ENCODE assay signal across 18 cellular contexts in genomic region chr3:105967117-105967516, GRCh38.
DNase-seq lines count a peak whose midpoint lies in the region; ATAC-seq, FAIRE-seq and TF ChIP-seq lines count a peak whose summit lies in the region.
"Had no signal": no experiment of that assay in that cellular context is flagged by ENCODE, and none has a peak within 500 bp of the region (broad histone marks: within the 10 kb centered on the region; RNA-seq: fewer than 3 reads in every experiment).

No MANE protein-coding gene starts in this region.

- intact Hi-C loops in IMR-90 (cut with micrococcal nuclease): no loop called here

- 0 out of 2 replicates have a peak overlapping the region, but pooled peaks have one; percentile 31 for H3K4me2 ChIP-seq in IMR-90 (ENCODE audit: low read depth, low read length)
- no peak overlapping the region for H3K4me2 ChIP-seq in astrocyte (ENCODE audit: low read length)
- no peak overlapping the region for H3K4me2 ChIP-seq in hepatocyte

- H2AFZ ChIP-seq in IMR-90 (replicated peaks; ENCODE audit: low read length, poor library complexity) (no peak overlapping the region), astrocyte (ENCODE audit: low read depth, low read length) (no peak overlapping the region), hepatocyte (no peak overlapping the region)

- no peak overlapping the region for H4K5ac ChIP-seq in IMR-90 (ENCODE audit: low read depth, low read length)

- no peak overlapping the region for H2BK15ac ChIP-seq in IMR-90 (ENCODE audit: low read depth, low read length)

- H3K18ac ChIP-seq in IMR-90 (ENCODE audit: low read depth, low read length): peak overlapping the region; percentile 41; the same call in 1 of the 2 replicates

- H2AK9ac ChIP-seq in IMR-90 (replicated peaks; ENCODE audit: low read depth, low read length, poor library complexity): no peak overlapping the region

- H3K36me3 Mint-ChIP-seq in astrocyte (ENCODE audit: low read depth, unreplicated experiment): peaks cover 3% of the 10 kb centered on the region

- H3K14ac ChIP-seq in IMR-90 (replicated peaks; ENCODE audit: low read depth, low read length): no peak overlapping the region

- no peak overlapping the region for H3K4me3 ChIP-seq in AG09309 (ENCODE audit: control insufficient read depth, low read depth, low read length)
- H3K4me3 ChIP-seq in IMR-90 (ENCODE audit: insufficient read depth, low read depth, low read length): no peak overlapping the region
- no peak overlapping the region for H3K4me3 ChIP-seq in astrocyte (ENCODE audit: insufficient read depth, low read depth, low read length)
- H3K4me3 ChIP-seq in hepatocyte: no peak overlapping the region
- H3K4me3 ChIP-seq: lung had no signal

- no peak overlapping the region for H3K4ac ChIP-seq in IMR-90 (ENCODE audit: low read depth, low read length)

- H3K4me3 Mint-ChIP-seq in astrocyte (ENCODE audit: unreplicated experiment): no peak overlapping the region
- H3K4me3 Mint-ChIP-seq: activated CD8-positive, alpha-beta T cell treated with anti-CD3 and anti-CD28 coated beads, Interleukin-2, amount 10 ng/mL, durations not matched to agents 7 days and 5 days; brain had no signal

- ATAC-seq in IMR-90 (ENCODE audit: low read depth) (peak; percentile 42), HG02884 (IDR thresholded peaks at IDR 0.05; ENCODE audit: unreplicated experiment) (no peak)
- ATAC-seq: activated CD8-positive, alpha-beta T cell treated with anti-CD3 and anti-CD28 coated beads, Interleukin-2, amount 10 ng/mL, durations not matched to agents 7 days and 5 days had no signal

- H3K27me3 ChIP-seq in IMR-90 (ENCODE audit: control insufficient read depth, insufficient read depth, low read length) (no peaks in the 10 kb centered on the region), astrocyte (ENCODE audit: insufficient read depth, low read length) (no peaks in the 10 kb centered on the region), hepatocyte (no peaks in the 10 kb centered on the region)
- H3K27me3 ChIP-seq: neutrophil had no signal

- no peaks in the 10 kb centered on the region for H3K36me3 ChIP-seq in IMR-90 (ENCODE audit: control insufficient read depth, insufficient read depth, low read length)
- no peaks in the 10 kb centered on the region for H3K36me3 ChIP-seq in astrocyte (ENCODE audit: insufficient read depth, low read length)
- H3K36me3 ChIP-seq in hepatocyte (replicated peaks; ENCODE audit: insufficient read depth, low read depth): no peaks in the 10 kb centered on the region
- H3K36me3 ChIP-seq: neutrophil had no signal

- H2BK120ac ChIP-seq in IMR-90 (ENCODE audit: low read depth, low read length): no peak overlapping the region

- H3K4me1 Mint-ChIP-seq in astrocyte (ENCODE audit: low read depth, unreplicated experiment): no peaks in the 10 kb centered on the region

- H3K9me3 Mint-ChIP-seq in astrocyte (ENCODE audit: unreplicated experiment): peaks cover 12% of the 10 kb centered on the region

- BruUV-seq in IMR-90 (replicated peaks; lab: Mats Ljungman, UMichigan): no TSS peak

- CTCF ChIA-PET in IMR-90 (lab: Yijun Ruan, JAX): no interaction called here

- TF ChIP-seq POLR2A in IMR-90 (IDR thresholded peaks at IDR 0.05; ENCODE audit: low read depth, low read length): no peak

- H3K9me3 ChIP-seq in IMR-90 (ENCODE audit: control insufficient read depth, insufficient read depth, low read length) (peaks cover 8% of the 10 kb centered on the region), astrocyte (ENCODE audit: insufficient read depth, low read depth, low read length) (no peaks in the 10 kb centered on the region), hepatocyte (ENCODE audit: low read depth) (no peaks in the 10 kb centered on the region)
- H3K9me3 ChIP-seq: neutrophil had no signal

- H3K56ac ChIP-seq in IMR-90 (ENCODE audit: extremely low read depth, insufficient read depth, low read length): no peak overlapping the region

- H3K79me1 ChIP-seq in IMR-90 (ENCODE audit: low read depth in 1 of 2, low read length in 2 of 2): no peaks in the 10 kb centered on the region

- TF ChIP-seq CTCF in AG09309 (IDR thresholded peaks at IDR 0.05; ENCODE audit: control insufficient read depth, insufficient read depth, low read depth, low read length, missing control alignments) (no peak), IMR-90 (conservative IDR thresholded peaks at IDR 0.05; ENCODE audit: low read depth, low read length) (no peak), astrocyte (IDR thresholded peaks at IDR 0.05; ENCODE audit: insufficient read depth, low read depth, low read length) (no peak), hepatocyte (IDR thresholded peaks at IDR 0.05; ENCODE audit: poor library complexity) (no peak)

- peak; percentile 5 for FAIRE-seq in astrocyte (lab: Jason Lieb, UNC)

- H2BK20ac ChIP-seq in IMR-90 (ENCODE audit: low read depth, low read length): no peak overlapping the region

- H2BK5ac ChIP-seq in IMR-90 (ENCODE audit: low read depth, low read length, poor library complexity, severe bottlenecking): no peak overlapping the region

- no peak overlapping the region for H4K91ac ChIP-seq in IMR-90 (ENCODE audit: insufficient read depth, low read depth, low read length)

- H3K27ac ChIP-seq in IMR-90 (ENCODE audit: insufficient read depth, low read length) (no peak overlapping the region), astrocyte (ENCODE audit: low read depth, low read length) (no peak overlapping the region), hepatocyte (no peak overlapping the region)
- H3K27ac ChIP-seq: neutrophil had no signal

- H3K9ac ChIP-seq in IMR-90 (ENCODE audit: low read depth, low read length) (no peak overlapping the region), astrocyte (ENCODE audit: low read length) (no peak overlapping the region)

- no peaks in the 10 kb centered on the region for H3K9me2 ChIP-seq in hepatocyte (replicated peaks; ENCODE audit: insufficient read depth)

- no peak overlapping the region for H4K8ac ChIP-seq in IMR-90 (ENCODE audit: low read depth in 2 of 2, low read length in 2 of 2)

- no peak overlapping the region for H3K27ac Mint-ChIP-seq in astrocyte (ENCODE audit: unreplicated experiment)
- H3K27ac Mint-ChIP-seq: activated CD8-positive, alpha-beta T cell treated with anti-CD3 and anti-CD28 coated beads, Interleukin-2, amount 10 ng/mL, durations not matched to agents 7 days and 5 days had no signal

- H3K79me2 ChIP-seq in astrocyte (ENCODE audit: insufficient read depth, low read length) (no peaks in the 10 kb centered on the region), hepatocyte (no peaks in the 10 kb centered on the region)

- H3K9me1 ChIP-seq in IMR-90 (ENCODE audit: insufficient read depth, low read length): 0 out of 2 replicates have a peak, but pooled peaks cover 3% of the 10 kb centered on the region

- dilution Hi-C loops in IMR-90 (cut with HindIII; ENCODE audit: low sequenced_read_pairs, unreplicated experiment): no loop called here

- in situ Hi-C loops in IMR-90 (cut with MboI; ENCODE audit: low sequenced_read_pairs): no loop called here

- H4K20me1 ChIP-seq in IMR-90 (ENCODE audit: insufficient read depth, low read length) (no peaks in the 10 kb centered on the region), astrocyte (ENCODE audit: insufficient read depth, low read length) (no peaks in the 10 kb centered on the region), hepatocyte (ENCODE audit: insufficient read depth, poor library complexity, severe bottlenecking) (no peaks in the 10 kb centered on the region)

- no peaks in the 10 kb centered on the region for H3K27me3 Mint-ChIP-seq in astrocyte (ENCODE audit: low read depth, unreplicated experiment)

- H3K23ac ChIP-seq in IMR-90 (ENCODE audit: low read depth, low read length): no peak overlapping the region

- no peak overlapping the region for H2AK5ac ChIP-seq in IMR-90 (ENCODE audit: low read depth, low read length)

- no CpG with 5 or more reads among the region's 1 CpG for WGBS in IMR-90 (ENCODE audit: extremely low coverage in 2 of 2, insufficient read length in 1 of 2), 2 experiments
- 36% methylated on average over 1 of the region's 1 CpG for WGBS in hepatocyte (ENCODE audit: low lambda C conversion rate, missing lambda C conversion rate)

- POLR2A ChIA-PET in IMR-90 (lab: Charles Lee; ENCODE audit: unreplicated experiment): no interaction called here

- no peak for TF ChIP-seq RAD21 in IMR-90 (IDR thresholded peaks at IDR 0.05; ENCODE audit: low read length)

- DNase-seq in AG09309 (ENCODE audit: low read depth) (peak; percentile 35), IMR-90 (peak; percentile 42), astrocyte (ENCODE audit: low read depth) (peak; percentile 63), hepatocyte (ENCODE audit: low spot score) (peak; percentile 18), H4 (ENCODE audit: low spot score) (no peak), DMS114 treated with DMSO at 0.1 percent for 48 hours (lab: John Stamatoyannopoulos, UW; ENCODE audit: unreplicated experiment) (no peak)
- no peak for DNase-seq in stimulated activated CD4-positive, alpha-beta T cell treated with anti-CD3 and anti-CD28 coated beads, Interleukin-2, amount 100 ng/mL, for 48 hours
- DNase-seq: activated CD8-positive, alpha-beta T cell treated with anti-CD3 and anti-CD28 coated beads, Interleukin-2, amount 10 ng/mL, durations not matched to agents 7 days and 5 days; activated effector memory CD4-positive, alpha-beta T cell treated with Interleukin-2 at 50 U/mL for 16 hours; AML-193; DMS 273 treated with DMSO at 0.1 percent for 48 hours; NCI-H187; NCI-H774; SHP77 treated with DMSO at 0.1 percent for 48 hours had no signal

- H3K4me1 ChIP-seq in IMR-90 (ENCODE audit: control insufficient read depth, insufficient read depth, low read length): peaks cover 5% of the 10 kb centered on the region
- peaks cover 9% of the 10 kb centered on the region for H3K4me1 ChIP-seq in astrocyte (ENCODE audit: insufficient read depth, low read length)
- H3K4me1 ChIP-seq in hepatocyte (ENCODE audit: insufficient read depth): no peaks in the 10 kb centered on the region

TF ChIP-seq in IMR-90, 13 proteins besides CTCF, POLR2A, EP300 and RAD21 (continues in another document):
- TF ChIP-seq FOS (IDR thresholded peaks at IDR 0.05; ENCODE audit: low read depth, low read length) (no peak), MAZ (IDR thresholded peaks at IDR 0.05; ENCODE audit: borderline replicate concordance, low read depth, low read length) (no peak), USF2 (IDR thresholded peaks at IDR 0.05; ENCODE audit: low read depth, low read length) (no peak), CHD1 (IDR thresholded peaks at IDR 0.05; ENCODE audit: low read depth, low read length) (no peak), RFX5 (IDR thresholded peaks at IDR 0.05; ENCODE audit: low read depth, low read length) (no peak), CEBPB (IDR thresholded peaks at IDR 0.05; ENCODE audit: low read depth, low read length) (no peak), NFE2L2 (IDR thresholded peaks at IDR 0.05; ENCODE audit: low read depth, low read length) (no peak), SMC3 (IDR thresholded peaks at IDR 0.05; ENCODE audit: low read depth, low read length) (no peak)

Comparison
In these comparisons a context has a peak if more than half of its experiments do, and no peak if none do; other contexts are left out.
1. DNase-seq: peak in AG09309 (single experiment), IMR-90 (single experiment), astrocyte (single experiment) and hepatocyte (single experiment); none in H4 (single experiment), stimulated activated CD4-positive, alpha-beta T cell treated with anti-CD3 and anti-CD28 coated beads, Interleukin-2, amount 100 ng/mL, for 48 hours (0 of 2) and DMS114 treated with DMSO at 0.1 percent for 48 hours (single experiment).